8 cellular contexts compared by ENCODE assay signal in genomic region chr9:134475051-134475790, GRCh38.
DNase-seq lines count a peak whose midpoint lies in the region; ATAC-seq and TF ChIP-seq lines count a peak whose summit lies in the region.

No MANE protein-coding gene starts in this region.

- intact Hi-C loops in activated T-helper 1 cell treated with anti-CD3 and anti-CD28 coated beads, Interleukin-12 subunit alpha, Interleukin-12 subunit beta, Interleukin-2, Interleukin-4 antibody, amounts not matched to agents 30 ng/mL and 10 ng/mL and 1 ng/mL, durations not matched to agents 14 hours and 24 hours and 36 hours (cut with micrococcal nuclease): no loop called here
- intact Hi-C loops in left cardiac atrium (cut with DNase I): no loop called here

- ATAC-seq in left cardiac atrium: peak; percentile 66 to 75

- no peaks in the 10 kb centered on the region for H3K36me3 Mint-ChIP-seq in activated T-helper 1 cell treated with anti-CD3 and anti-CD28 coated beads, Interleukin-12 subunit alpha, Interleukin-12 subunit beta, Interleukin-2, Interleukin-4 antibody, amounts not matched to agents 30 ng/mL and 10 ng/mL and 1 ng/mL, durations not matched to agents 14 hours and 24 hours and 36 hours (ENCODE audit: low read depth)

- H3K27ac Mint-ChIP-seq in activated T-helper 1 cell treated with anti-CD3 and anti-CD28 coated beads, Interleukin-12 subunit alpha, Interleukin-12 subunit beta, Interleukin-2, Interleukin-4 antibody, amounts not matched to agents 30 ng/mL and 10 ng/mL and 1 ng/mL, durations not matched to agents 14 hours and 24 hours and 36 hours: peak overlapping the region; percentile 40

- H3K27ac ChIP-seq in coronary artery: peak overlapping the region in 1 of 2 donors; percentile 79

- H3K4me3 Mint-ChIP-seq in activated T-helper 1 cell treated with anti-CD3 and anti-CD28 coated beads, Interleukin-12 subunit alpha, Interleukin-12 subunit beta, Interleukin-2, Interleukin-4 antibody, amounts not matched to agents 30 ng/mL and 10 ng/mL and 1 ng/mL, durations not matched to agents 14 hours and 24 hours and 36 hours: no peak overlapping the region

- TF ChIP-seq CTCF in GM10266 (IDR thresholded peaks at IDR 0.05; ENCODE audit: control insufficient read depth, insufficient read depth, low read depth, missing control alignments): no peak
- no peak for TF ChIP-seq CTCF in coronary artery (IDR thresholded peaks at IDR 0.05)

- DNase-seq in GM10266 (ENCODE audit: extremely low spot score) (peak; percentile 54), left cardiac atrium (peak; percentile 85), coronary artery (ENCODE audit: low spot score) (no peak), DMS79 treated with DMSO at 0.1 percent for 48 hours (lab: John Stamatoyannopoulos, UW) (no peak), GF-D8 (lab: John Stamatoyannopoulos, UW) (no peak), NCI-H1694 (lab: John Stamatoyannopoulos, UW) (no peak)
- DNase-seq in activated T-helper 1 cell treated with anti-CD3 and anti-CD28 coated beads, Interleukin-12 subunit alpha, Interleukin-12 subunit beta, Interleukin-2, Interleukin-4 antibody, amounts not matched to agents 30 ng/mL and 10 ng/mL and 1 ng/mL, durations not matched to agents 14 hours and 24 hours and 36 hours (ENCODE audit: low spot score): no peak
- DNase-seq in stimulated activated CD4-positive, alpha-beta T cell treated with anti-CD3 and anti-CD28 coated beads, Interleukin-15, amount 100 ng/mL, for 24 hours: peak; percentile 31

- H3K4me3 ChIP-seq in coronary artery: no peak overlapping the region

- H3K4me1 Mint-ChIP-seq in activated T-helper 1 cell treated with anti-CD3 and anti-CD28 coated beads, Interleukin-12 subunit alpha, Interleukin-12 subunit beta, Interleukin-2, Interleukin-4 antibody, amounts not matched to agents 30 ng/mL and 10 ng/mL and 1 ng/mL, durations not matched to agents 14 hours and 24 hours and 36 hours (ENCODE audit: low read depth): no peaks in the 10 kb centered on the region

- H3K27me3 Mint-ChIP-seq in activated T-helper 1 cell treated with anti-CD3 and anti-CD28 coated beads, Interleukin-12 subunit alpha, Interleukin-12 subunit beta, Interleukin-2, Interleukin-4 antibody, amounts not matched to agents 30 ng/mL and 10 ng/mL and 1 ng/mL, durations not matched to agents 14 hours and 24 hours and 36 hours (ENCODE audit: insufficient read depth): no peaks in the 10 kb centered on the region

- H3K9me3 Mint-ChIP-seq in activated T-helper 1 cell treated with anti-CD3 and anti-CD28 coated beads, Interleukin-12 subunit alpha, Interleukin-12 subunit beta, Interleukin-2, Interleukin-4 antibody, amounts not matched to agents 30 ng/mL and 10 ng/mL and 1 ng/mL, durations not matched to agents 14 hours and 24 hours and 36 hours: no peaks in the 10 kb centered on the region

Comparison
In these comparisons a context has a peak if more than half of its experiments do, and no peak if none do; other contexts are left out.
1. DNase-seq: peak in GM10266 (single experiment), left cardiac atrium (single experiment) and stimulated activated CD4-positive, alpha-beta T cell treated with anti-CD3 and anti-CD28 coated beads, Interleukin-15, amount 100 ng/mL, for 24 hours (single experiment); none in activated T-helper 1 cell treated with anti-CD3 and anti-CD28 coated beads, Interleukin-12 subunit alpha, Interleukin-12 subunit beta, Interleukin-2, Interleukin-4 antibody, amounts not matched to agents 30 ng/mL and 10 ng/mL and 1 ng/mL, durations not matched to agents 14 hours and 24 hours and 36 hours (single experiment), coronary artery (single experiment), DMS79 treated with DMSO at 0.1 percent for 48 hours (single experiment), GF-D8 (single experiment) and NCI-H1694 (single experiment).